ENCODE assay signal across 27 cellular contexts in the genomic region with DNA sequence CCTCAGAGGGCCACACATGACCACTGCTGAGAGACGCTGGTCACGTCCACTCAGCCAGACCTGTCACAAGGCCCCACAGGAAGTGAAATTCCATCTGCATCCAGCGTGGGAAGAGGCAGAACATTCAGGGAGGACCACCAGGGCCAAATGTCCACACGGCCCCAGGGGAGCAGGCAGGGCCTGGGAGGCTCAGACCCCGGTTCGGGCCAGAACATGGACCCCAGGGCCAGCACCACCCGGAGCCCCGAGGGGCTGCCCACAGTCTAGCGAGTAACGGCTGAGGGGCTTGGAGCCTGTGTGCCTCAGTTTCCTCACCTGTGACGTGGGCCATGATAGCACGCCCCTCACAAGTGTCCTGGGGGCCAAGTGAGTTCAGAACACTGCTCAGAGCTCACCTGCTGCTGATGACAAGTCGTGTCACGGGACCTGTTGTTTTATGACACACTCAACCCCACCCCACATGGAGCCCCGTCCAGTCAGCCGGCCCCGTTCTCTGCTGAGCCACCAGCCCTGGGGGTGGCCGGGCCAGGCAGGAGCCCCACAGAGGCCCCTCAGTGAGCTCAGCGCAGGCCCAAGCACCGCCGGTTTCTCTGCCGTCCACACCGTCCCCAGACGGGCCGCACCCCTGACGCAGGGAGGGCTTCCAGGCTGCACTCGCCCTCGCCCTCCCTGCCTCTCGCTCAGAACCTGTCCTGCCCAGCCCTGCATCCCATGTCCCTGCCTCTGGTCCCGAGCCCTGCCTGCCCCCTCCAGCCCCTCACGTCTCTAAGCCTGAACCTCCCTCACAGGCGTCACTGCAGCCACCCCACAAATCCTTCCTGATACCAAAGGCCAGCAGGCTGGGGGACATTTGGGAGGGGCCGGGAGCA.
DNase-seq lines count a peak whose midpoint lies in the region; ATAC-seq, FAIRE-seq and TF ChIP-seq lines count a peak whose summit lies in the region.
"Had no signal": no experiment of that assay in that cellular context is flagged by ENCODE, and none has a peak within 500 bp of the region (broad histone marks: within the 10 kb centered on the region; RNA-seq: fewer than 3 reads in every experiment).

No MANE protein-coding gene starts in this region.

- H3K27ac Mint-ChIP-seq in stimulated activated effector memory CD8-positive, alpha-beta T cell treated with anti-CD3 and anti-CD28 coated beads, Interleukin-12 subunit alpha, Interleukin-12 subunit beta, amount 100 ng/mL, for 72 hours: no peak overlapping the region
- H3K27ac Mint-ChIP-seq: CD14-positive monocyte; CD4-positive, alpha-beta T cell; HFFc6 had no signal

- peaks cover 0 to 2% of the 10 kb centered on the region in 2 experiments for H4K20me1 ChIP-seq in H1 (replicated peaks in 1 of 2; ENCODE audit: control insufficient read depth in 1 of 2, insufficient read depth in 2 of 2, low read length in 2 of 2)

- POLR2A ChIA-PET in H1 (lab: Charles Lee; ENCODE audit: partially characterized antibody): interaction anchor here (0.7 to 1.6 kb wide), 2 partner anchors 17 to 21 kb away, joined by 3 to 7 read pairs; no protein-coding TSS in a partner anchor

- no peak overlapping the region for H2BK12ac ChIP-seq in H1 (ENCODE audit: low read depth, low read length)
- no peak overlapping the region for H2BK12ac ChIP-seq in mesenchymal stem cell (ENCODE audit: low read length in 2 of 2)

- no peak overlapping the region for H3K4ac ChIP-seq in H1 (replicated peaks; ENCODE audit: insufficient read length, low read depth, low read length)
- H3K4ac ChIP-seq in mesenchymal stem cell (ENCODE audit: low read depth in 1 of 2, low read length in 2 of 2): no peak overlapping the region

- H3K23me2 ChIP-seq in H1 (ENCODE audit: low read depth, low read length): no peaks in the 10 kb centered on the region; the same call in 1 of the 2 replicates

- H3K14ac ChIP-seq in H1 (ENCODE audit: insufficient read length): no peak overlapping the region
- H3K14ac ChIP-seq in mesenchymal stem cell (ENCODE audit: low read length in 2 of 2): no peak overlapping the region

- no peak overlapping the region for H2BK20ac ChIP-seq in H1 (ENCODE audit: low read length)

- H2BK120ac ChIP-seq in H1 (replicated peaks; ENCODE audit: low read depth, low read length): no peak overlapping the region
- H2BK120ac ChIP-seq in mesenchymal stem cell (ENCODE audit: low read depth, low read length): no peak overlapping the region

- TF ChIP-seq RAD21 in H1 (IDR thresholded peaks at IDR 0.05 in 1 of 2, conservative IDR thresholded peaks at IDR 0.05 in 1 of 2; ENCODE audit: low read depth in 2 of 2, low read length in 2 of 2): no peak

- H4K8ac ChIP-seq in H1 (ENCODE audit: extremely low read depth, insufficient read depth, low read length) (peak overlapping the region; percentile 14; the same call in 1 of the 2 replicates), mesenchymal stem cell (ENCODE audit: low read length) (no peak overlapping the region)

- TF ChIP-seq CTCF in right atrium auricular region (IDR thresholded peaks at IDR 0.05): no peak
- no peak for TF ChIP-seq CTCF in H1 (IDR thresholded peaks at IDR 0.05; ENCODE audit: control extremely low read depth in 1 of 3, insufficient read depth in 1 of 3, low read depth in 1 of 3, low read length in 3 of 3)

- no peaks in the 10 kb centered on the region for H3K4me1 ChIP-seq in right cardiac atrium (ENCODE audit: control insufficient read depth, insufficient read depth, low read length)
- no peaks in the 10 kb centered on the region for H3K4me1 ChIP-seq in right atrium auricular region
- H3K4me1 ChIP-seq in H1 (replicated peaks in 1 of 4; ENCODE audit: control insufficient read depth in 3 of 4, insufficient read depth in 4 of 4, low read length in 3 of 4): no peaks in the 10 kb centered on the region; a peak in 1 of 7 replicates
- peaks cover 4% of the 10 kb centered on the region for H3K4me1 ChIP-seq in mesenchymal stem cell (ENCODE audit: control insufficient read depth, insufficient read depth, low read depth, low read length)
- H3K4me1 ChIP-seq: A549, BE2C, HAP-1 had no signal

- H3K9ac ChIP-seq in H1 (replicated peaks in 1 of 4; ENCODE audit: extremely low read depth in 1 of 4, low read depth in 3 of 4, low read length in 3 of 4) (no peak overlapping the region), mesenchymal stem cell (ENCODE audit: low read length) (no peak overlapping the region)
- H3K9ac ChIP-seq: BLaER1 treated with 17β-estradiol and CSF1 and Interleukin-3, amounts not matched to agents 10 nM and 100 nM; GM23248 had no signal

- no peak for ATAC-seq in right cardiac atrium
- ATAC-seq in stimulated activated effector memory CD8-positive, alpha-beta T cell treated with anti-CD3 and anti-CD28 coated beads, Interleukin-12 subunit alpha, Interleukin-12 subunit beta, amount 100 ng/mL, for 72 hours: peak; percentile 23
- ATAC-seq: A549, GM12878 had no signal

- H3K4me2 ChIP-seq in H1 (ENCODE audit: insufficient read depth in 1 of 2, low read depth in 2 of 2, low read length in 2 of 2) (no peak overlapping the region), mesenchymal stem cell (ENCODE audit: low read length, poor library complexity, severe bottlenecking) (no peak overlapping the region)
- H3K4me2 ChIP-seq: A549; BLaER1 treated with 17β-estradiol and CSF1 and Interleukin-3, amounts not matched to agents 10 nM and 100 nM had no signal

- no peak overlapping the region for H2AFZ ChIP-seq in H1 (ENCODE audit: low read length)
- no peak overlapping the region for H2AFZ ChIP-seq in mesenchymal stem cell (ENCODE audit: low read depth, low read length)
- H2AFZ ChIP-seq: GM23248 had no signal

- H3K9me3 ChIP-seq in right cardiac atrium (ENCODE audit: control insufficient read depth, low read length) (no peaks in the 10 kb centered on the region), right atrium auricular region (no peaks in the 10 kb centered on the region), H1 (ENCODE audit: insufficient read depth in 2 of 2, low read depth in 1 of 2, low read length in 1 of 2) (no peaks in the 10 kb centered on the region; a peak in 1 of 4 replicates), mesenchymal stem cell (ENCODE audit: control insufficient read depth, low read length) (no peaks in the 10 kb centered on the region)
- H3K9me3 ChIP-seq: A549; BE2C; BLaER1 treated with 17β-estradiol and CSF1 and Interleukin-3, amounts not matched to agents 10 nM and 100 nM; HAP-1 had no signal

- no peak overlapping the region for H3K4me3 ChIP-seq in right cardiac atrium (ENCODE audit: low read length)
- no peak overlapping the region for H3K4me3 ChIP-seq in right atrium auricular region
- no peak overlapping the region for H3K4me3 ChIP-seq in H1 (ENCODE audit: extremely low read depth in 1 of 4, insufficient read depth in 2 of 4, low read depth in 3 of 4, low read length in 4 of 4)
- H3K4me3 ChIP-seq in mesenchymal stem cell (ENCODE audit: insufficient read depth in 1 of 2, low read depth in 1 of 2, low read length in 2 of 2): peak overlapping the region in 1 of 2 experiments; percentile 26
- H3K4me3 ChIP-seq: A549; BLaER1 treated with 17β-estradiol and CSF1 and Interleukin-3, amounts not matched to agents 10 nM and 100 nM; GM12878; GM23248; HAP-1 had no signal

- WGBS in right cardiac atrium: 80% methylated on average over 33 of the region's 33 CpGs
- 91% methylated on average over 25 of the region's 33 CpGs; no CpG with 5 or more reads in 1 of the 2 experiments for WGBS in H1 (ENCODE audit: extremely low coverage in 1 of 2, insufficient coverage in 1 of 2, insufficient read length in 1 of 2, insufficient replicate concordance in 2 of 2, low coverage in 1 of 2, low lambda C conversion rate in 2 of 2, missing lambda C conversion rate in 1 of 2), 2 experiments
- WGBS in mesenchymal stem cell: 78% methylated on average over 32 of the region's 33 CpGs

- no peak overlapping the region for H2BK5ac ChIP-seq in H1 (ENCODE audit: low read depth, low read length)
- no peak overlapping the region for H2BK5ac ChIP-seq in mesenchymal stem cell (ENCODE audit: low read depth, low read length, poor library complexity, severe bottlenecking)

- H2BK15ac ChIP-seq in H1 (ENCODE audit: low read length) (no peak overlapping the region), mesenchymal stem cell (ENCODE audit: low read depth, poor library complexity, severe bottlenecking) (peak overlapping the region; percentile 13)

- H3K4me3 Mint-ChIP-seq in stimulated activated effector memory CD8-positive, alpha-beta T cell treated with anti-CD3 and anti-CD28 coated beads, Interleukin-12 subunit alpha, Interleukin-12 subunit beta, amount 100 ng/mL, for 72 hours: no peak overlapping the region
- H3K4me3 Mint-ChIP-seq: CD14-positive monocyte; CD4-positive, alpha-beta T cell; CD8-positive, alpha-beta memory T cell; HFFc6 had no signal

- no peaks in the 10 kb centered on the region for H3K9me3 Mint-ChIP-seq in stimulated activated effector memory CD8-positive, alpha-beta T cell treated with anti-CD3 and anti-CD28 coated beads, Interleukin-12 subunit alpha, Interleukin-12 subunit beta, amount 100 ng/mL, for 72 hours
- H3K9me3 Mint-ChIP-seq: CD4-positive, alpha-beta T cell; CD8-positive, alpha-beta memory T cell had no signal

- H4K91ac ChIP-seq in H1 (replicated peaks; ENCODE audit: insufficient read length, low read length) (no peak overlapping the region), mesenchymal stem cell (ENCODE audit: low read length) (no peak overlapping the region)

- H3K79me1 ChIP-seq in H1 (ENCODE audit: low read depth, low read length) (no peaks in the 10 kb centered on the region), mesenchymal stem cell (replicated peaks; ENCODE audit: low read length, poor library complexity, severe bottlenecking) (no peaks in the 10 kb centered on the region)

- H3K36me3 ChIP-seq in right atrium auricular region (no peaks in the 10 kb centered on the region), H1 (ENCODE audit: control insufficient read depth in 2 of 4, insufficient read depth in 4 of 4, low read length in 3 of 4) (no peaks in the 10 kb centered on the region), mesenchymal stem cell (ENCODE audit: control insufficient read depth in 1 of 2, insufficient read depth in 2 of 2, low read depth in 1 of 2, low read length in 2 of 2) (no peaks in the 10 kb centered on the region)
- H3K36me3 ChIP-seq: BE2C; BLaER1 treated with 17β-estradiol and CSF1 and Interleukin-3, amounts not matched to agents 10 nM and 100 nM; HAP-1 had no signal

- no peaks in the 10 kb centered on the region for H3K27me3 ChIP-seq in right cardiac atrium (ENCODE audit: control insufficient read depth, insufficient read depth)
- no peaks in the 10 kb centered on the region for H3K27me3 ChIP-seq in right atrium auricular region
- H3K27me3 ChIP-seq in H1 (replicated peaks in 1 of 4; ENCODE audit: control insufficient read depth in 3 of 4, extremely low read depth in 1 of 4, insufficient read depth in 3 of 4, low read length in 3 of 4): peaks cover 0 to 10% (median 5%) of the 10 kb centered on the region in 4 experiments; a peak in 3 of 7 replicates
- peaks cover 3 to 60% of the 10 kb centered on the region in 2 experiments for H3K27me3 ChIP-seq in mesenchymal stem cell (ENCODE audit: control insufficient read depth in 1 of 2, insufficient read depth in 1 of 2, low read length in 2 of 2)

- intact Hi-C loops in right cardiac atrium (cut with DNase I): no loop called here

- CTCF ChIA-PET in H1 (lab: Charles Lee; ENCODE audit: partially characterized antibody): interaction anchor here (0.6 to 1.7 kb wide), 4 partner anchors 9 to 356 kb away, joined by 3 to 5 read pairs (median 4); no protein-coding TSS in a partner anchor

- H3K27ac ChIP-seq in right cardiac atrium (ENCODE audit: low read length) (no peak overlapping the region), right atrium auricular region (no peak overlapping the region), H1 (ENCODE audit: low read depth, low read length) (no peak overlapping the region), mesenchymal stem cell (ENCODE audit: low read length, poor library complexity, severe bottlenecking) (no peak overlapping the region)
- H3K27ac ChIP-seq: A549; BLaER1 treated with 17β-estradiol and CSF1 and Interleukin-3, amounts not matched to agents 10 nM and 100 nM; GM23248 had no signal

- TF ChIP-seq EP300 in H1 (IDR thresholded peaks at IDR 0.05; ENCODE audit: borderline replicate concordance in 1 of 2, low read depth in 2 of 2, low read length in 2 of 2): no peak

- H4K5ac ChIP-seq in H1 (ENCODE audit: insufficient read length, low read depth, low read length): no peak overlapping the region

- no peak overlapping the region for H2AK5ac ChIP-seq in H1 (ENCODE audit: low read depth, low read length)
- H2AK5ac ChIP-seq in mesenchymal stem cell (ENCODE audit: low read length, severe bottlenecking): no peak overlapping the region

- H3K23ac ChIP-seq in H1 (ENCODE audit: insufficient read length): no peak overlapping the region
- H3K23ac ChIP-seq in mesenchymal stem cell (ENCODE audit: low read length in 2 of 2): no peak overlapping the region

- DNase-seq in right cardiac atrium (peak; percentile 11 to 53 (median 53)), right atrium auricular region (ENCODE audit: low spot score) (no peak), H1 (ENCODE audit: low read depth in 1 of 2, low spot score in 2 of 2) (no peak), mesenchymal stem cell (no peak), H4 (ENCODE audit: low spot score) (no peak), HPDE6-E6E7 (ENCODE audit: extremely low spot score) (no peak)
- DNase-seq in stimulated activated effector memory CD8-positive, alpha-beta T cell treated with anti-CD3 and anti-CD28 coated beads, Interleukin-12 subunit alpha, Interleukin-12 subunit beta, amount 100 ng/mL, for 72 hours (ENCODE audit: low spot score in 2 of 2): no peak
- DNase-seq: 8988T; ACHN; AML-193; BE2C; CD4-positive, alpha-beta T cell; CD8-positive, alpha-beta memory T cell; DMS 273 treated with DMSO at 0.1 percent for 48 hours; DMS79; EL; GDM1; GM23248; HFFc6 had no signal

- no peak overlapping the region for H3K56ac ChIP-seq in H1 (replicated peaks; ENCODE audit: insufficient read length, low read depth, low read length)

- H3K79me2 ChIP-seq in H1 (ENCODE audit: control insufficient read depth in 1 of 2, insufficient read depth in 2 of 2, low read length in 2 of 2): no peaks in the 10 kb centered on the region

- FAIRE-seq in H1 (lab: Jason Lieb, UNC): no peak
- FAIRE-seq: A549, D721Med, GM12878, GM19239, H54 had no signal

- H3K36me3 Mint-ChIP-seq in stimulated activated effector memory CD8-positive, alpha-beta T cell treated with anti-CD3 and anti-CD28 coated beads, Interleukin-12 subunit alpha, Interleukin-12 subunit beta, amount 100 ng/mL, for 72 hours: no peaks in the 10 kb centered on the region
- H3K36me3 Mint-ChIP-seq: CD14-positive monocyte; CD8-positive, alpha-beta memory T cell had no signal

- no peaks in the 10 kb centered on the region for H3K4me1 Mint-ChIP-seq in stimulated activated effector memory CD8-positive, alpha-beta T cell treated with anti-CD3 and anti-CD28 coated beads, Interleukin-12 subunit alpha, Interleukin-12 subunit beta, amount 100 ng/mL, for 72 hours
- H3K4me1 Mint-ChIP-seq: CD14-positive monocyte; CD8-positive, alpha-beta memory T cell had no signal

- no peak for TF ChIP-seq POLR2A in H1 (IDR thresholded peaks at IDR 0.05; ENCODE audit: control extremely low read depth in 1 of 2, low read depth in 2 of 2, low read length in 2 of 2)

- no peak overlapping the region for H3K18ac ChIP-seq in H1 (ENCODE audit: extremely low read depth, low read length)
- no peak overlapping the region for H3K18ac ChIP-seq in mesenchymal stem cell (ENCODE audit: low read depth in 1 of 2, low read length in 2 of 2)

Comparison
In these comparisons a context has a peak if more than half of its experiments do, and no peak if none do; other contexts are left out.
1. DNase-seq: peak in right cardiac atrium (3 of 3); none in right atrium auricular region (single experiment), H1 (0 of 2), mesenchymal stem cell (single experiment), stimulated activated effector memory CD8-positive, alpha-beta T cell treated with anti-CD3 and anti-CD28 coated beads, Interleukin-12 subunit alpha, Interleukin-12 subunit beta, amount 100 ng/mL, for 72 hours (0 of 2), H4 (single experiment) and HPDE6-E6E7 (single experiment).